ENCODE assay signal across 21 cellular contexts in genomic region chr3:178826437-178827010, GRCh38.
DNase-seq lines count a peak whose midpoint lies in the region; ATAC-seq and TF ChIP-seq lines count a peak whose summit lies in the region.
"Had no signal": no experiment of that assay in that cellular context is flagged by ENCODE, and none has a peak within 500 bp of the region (broad histone marks: within the 10 kb centered on the region; RNA-seq: fewer than 3 reads in every experiment).

No MANE protein-coding gene starts in this region.

- H4K12ac ChIP-seq in trophoblast cell (ENCODE audit: low read depth, low read length), result no peak overlapping the region

- CTCF ChIA-PET in MCF 10A (lab: Yijun Ruan, JAX), result interaction anchor here (1.0 to 1.8 kb wide), 3 partner anchors 8 to 33 kb away, joined by 4 read pairs; no protein-coding TSS in a partner anchor

- no peak overlapping the region for H2BK12ac ChIP-seq in trophoblast cell (ENCODE audit: low read length)

- no peaks in the 10 kb centered on the region for H3K27me3 Mint-ChIP-seq in MCF 10A (ENCODE audit: insufficient read depth, unreplicated experiment)
- H3K27me3 Mint-ChIP-seq: activated naive CD8-positive, alpha-beta T cell treated with anti-CD3 and anti-CD28 coated beads, Interleukin-2, amount 10 ng/mL, durations not matched to agents 7 days and 5 days; brain had no signal

- no CpG with 5 or more reads among the region's 3 CpGs for WGBS in trophoblast cell (ENCODE audit: extremely low coverage, insufficient coverage, insufficient read length)

- H2AFZ ChIP-seq in osteoblast (ENCODE audit: low read length) (peak overlapping the region; percentile 13), trophoblast cell (ENCODE audit: insufficient read depth, low read length, poor library complexity) (no peak overlapping the region)

- intact Hi-C loops in left ventricle myocardium superior (cut with micrococcal nuclease) (no loop called here), cardiac septum (cut with DNase I) (no loop called here), MCF 10A (cut with micrococcal nuclease) (no loop called here)

- ATAC-seq in left ventricle myocardium superior (peak; percentile 27), GM21786 (IDR thresholded peaks at IDR 0.05; ENCODE audit: unreplicated experiment) (peak; percentile 49), HG03432 (IDR thresholded peaks at IDR 0.05; ENCODE audit: unreplicated experiment) (peak; percentile 75), GM18519 (IDR thresholded peaks at IDR 0.05; ENCODE audit: low FRiP score, unreplicated experiment) (no peak)
- ATAC-seq: natural killer cell; sciatic nerve; stimulated activated effector memory CD8-positive, alpha-beta T cell treated with anti-CD3 and anti-CD28 coated beads, Interleukin-12 subunit alpha, Interleukin-12 subunit beta, amount 100 ng/mL, for 72 hours had no signal

- POLR2A ChIA-PET in MCF 10A (lab: Yijun Ruan, JAX), result no interaction called here

- no peak overlapping the region for H2AK5ac ChIP-seq in trophoblast cell (ENCODE audit: low read length)

- no TSS peak for BruUV-seq in MCF 10A (replicated peaks; lab: Mats Ljungman, UMichigan)

- H4K20me1 ChIP-seq in osteoblast (ENCODE audit: insufficient read depth, low read length), result no peaks in the 10 kb centered on the region
- H4K20me1 ChIP-seq: BLaER1 had no signal

- H3K79me2 ChIP-seq in osteoblast (ENCODE audit: insufficient read depth, low read length) (no peaks in the 10 kb centered on the region), trophoblast cell (ENCODE audit: control insufficient read depth, insufficient read depth, low read length, poor library complexity) (no peaks in the 10 kb centered on the region)

- no peak overlapping the region for H3K4me2 ChIP-seq in osteoblast (ENCODE audit: insufficient read depth, low read length)
- no peak overlapping the region for H3K4me2 ChIP-seq in trophoblast cell (ENCODE audit: low read length)
- H3K4me2 ChIP-seq: BLaER1 had no signal

- H3K27me3 ChIP-seq in osteoblast (ENCODE audit: insufficient read depth, low read length), result no peaks in the 10 kb centered on the region
- H3K27me3 ChIP-seq in trophoblast cell (ENCODE audit: insufficient read depth, low read length), result no peaks in the 10 kb centered on the region
- H3K27me3 ChIP-seq: BLaER1 had no signal

- H3K4me1 Mint-ChIP-seq in MCF 10A (ENCODE audit: insufficient read depth, unreplicated experiment), result no peaks in the 10 kb centered on the region
- H3K4me1 Mint-ChIP-seq: activated naive CD8-positive, alpha-beta T cell treated with anti-CD3 and anti-CD28 coated beads, Interleukin-2, amount 10 ng/mL, durations not matched to agents 7 days and 5 days; natural killer cell; stimulated activated effector memory CD8-positive, alpha-beta T cell treated with anti-CD3 and anti-CD28 coated beads, Interleukin-12 subunit alpha, Interleukin-12 subunit beta, amount 100 ng/mL, for 72 hours had no signal

- H3K4me3 Mint-ChIP-seq in MCF 10A (ENCODE audit: unreplicated experiment), result no peak overlapping the region
- H3K4me3 Mint-ChIP-seq: activated naive CD8-positive, alpha-beta T cell treated with anti-CD3 and anti-CD28 coated beads, Interleukin-2, amount 10 ng/mL, durations not matched to agents 7 days and 5 days; brain; natural killer cell; stimulated activated effector memory CD8-positive, alpha-beta T cell treated with anti-CD3 and anti-CD28 coated beads, Interleukin-12 subunit alpha, Interleukin-12 subunit beta, amount 100 ng/mL, for 72 hours had no signal

- no peaks in the 10 kb centered on the region for H3K9me3 ChIP-seq in osteoblast (ENCODE audit: low read depth, low read length)
- no peaks in the 10 kb centered on the region for H3K9me3 ChIP-seq in trophoblast cell (ENCODE audit: insufficient read depth, low read depth, low read length)
- H3K9me3 ChIP-seq: BLaER1 had no signal

- H3K23ac ChIP-seq in trophoblast cell (ENCODE audit: low read length), result no peak overlapping the region

- H3K4me1 ChIP-seq in osteoblast (ENCODE audit: insufficient read depth, low read length), result no peaks in the 10 kb centered on the region
- no peaks in the 10 kb centered on the region for H3K4me1 ChIP-seq in trophoblast cell (ENCODE audit: control insufficient read depth in 1 of 2, insufficient read depth in 2 of 2, low read length in 2 of 2)
- H3K4me1 ChIP-seq: BLaER1 had no signal

- H3K36me3 Mint-ChIP-seq in MCF 10A (ENCODE audit: insufficient read depth, unreplicated experiment), result no peaks in the 10 kb centered on the region
- H3K36me3 Mint-ChIP-seq: activated naive CD8-positive, alpha-beta T cell treated with anti-CD3 and anti-CD28 coated beads, Interleukin-2, amount 10 ng/mL, durations not matched to agents 7 days and 5 days; natural killer cell; stimulated activated effector memory CD8-positive, alpha-beta T cell treated with anti-CD3 and anti-CD28 coated beads, Interleukin-12 subunit alpha, Interleukin-12 subunit beta, amount 100 ng/mL, for 72 hours had no signal

- H2BK120ac ChIP-seq in trophoblast cell (ENCODE audit: insufficient read depth, low read length, poor library complexity), result no peak overlapping the region

- no peak for DNase-seq in left ventricle myocardium superior
- no peak for DNase-seq in cardiac septum (ENCODE audit: low spot score)
- DNase-seq in osteoblast (ENCODE audit: insufficient read length, low spot score, missing footprints), result no peak
- DNase-seq in MCF 10A (ENCODE audit: unreplicated experiment), result no peak
- no peak for DNase-seq in trophoblast cell
- DNase-seq: activated CD4-positive, alpha-beta T cell treated with anti-CD3 and anti-CD28 coated beads for 4 hours; activated naive CD8-positive, alpha-beta T cell treated with anti-CD3 and anti-CD28 coated beads, Interleukin-2, amount 10 ng/mL, durations not matched to agents 7 days and 5 days; cortex of kidney; IMR-90; natural killer cell; NCI-H1417 treated with DMSO at 0.1 percent for 48 hours; NCI-H526 treated with DMSO at 0.1 percent for 48 hours; posterior cingulate gyrus; T-helper 1 cell had no signal

- no peak overlapping the region for H3K9ac ChIP-seq in trophoblast cell (ENCODE audit: low read length)
- H3K9ac ChIP-seq: BLaER1 had no signal

- no peak overlapping the region for H3K27ac Mint-ChIP-seq in MCF 10A (ENCODE audit: low read depth, unreplicated experiment)
- H3K27ac Mint-ChIP-seq: activated naive CD8-positive, alpha-beta T cell treated with anti-CD3 and anti-CD28 coated beads, Interleukin-2, amount 10 ng/mL, durations not matched to agents 7 days and 5 days; natural killer cell; stimulated activated effector memory CD8-positive, alpha-beta T cell treated with anti-CD3 and anti-CD28 coated beads, Interleukin-12 subunit alpha, Interleukin-12 subunit beta, amount 100 ng/mL, for 72 hours had no signal

- H2BK5ac ChIP-seq in trophoblast cell (ENCODE audit: low read depth, low read length, poor library complexity), result no peak overlapping the region

- no peaks in the 10 kb centered on the region for H3K36me3 ChIP-seq in osteoblast (ENCODE audit: insufficient read depth, low read length)
- H3K36me3 ChIP-seq in trophoblast cell (ENCODE audit: control insufficient read depth in 1 of 2, insufficient read depth in 2 of 2, low read length in 2 of 2), result no peaks in the 10 kb centered on the region
- H3K36me3 ChIP-seq: BLaER1 had no signal

- H4K8ac ChIP-seq in trophoblast cell (ENCODE audit: low read depth, low read length), result no peak overlapping the region

- H3K4ac ChIP-seq in trophoblast cell (ENCODE audit: low read depth, low read length), result no peak overlapping the region

- H4K91ac ChIP-seq in trophoblast cell (ENCODE audit: low read depth, low read length), result no peak overlapping the region

- H3K4me3 ChIP-seq in osteoblast (ENCODE audit: insufficient read depth, low read length) (no peak overlapping the region), trophoblast cell (ENCODE audit: low read depth, low read length) (no peak overlapping the region)
- H3K4me3 ChIP-seq: BLaER1 had no signal

- no peak overlapping the region for H3K18ac ChIP-seq in trophoblast cell (ENCODE audit: low read length)

- H3K27ac ChIP-seq in osteoblast (ENCODE audit: low read depth, low read length) (no peak overlapping the region), trophoblast cell (ENCODE audit: low read depth, low read length) (no peak overlapping the region)
- H3K27ac ChIP-seq: BLaER1 had no signal

- no peaks in the 10 kb centered on the region for H3K9me3 Mint-ChIP-seq in MCF 10A (ENCODE audit: unreplicated experiment)
- H3K9me3 Mint-ChIP-seq: activated naive CD8-positive, alpha-beta T cell treated with anti-CD3 and anti-CD28 coated beads, Interleukin-2, amount 10 ng/mL, durations not matched to agents 7 days and 5 days had no signal

- TF ChIP-seq CTCF in osteoblast (IDR thresholded peaks at IDR 0.05; ENCODE audit: extremely low read depth, low read depth, low read length) (no peak), MCF 10A (IDR thresholded peaks at IDR 0.05; ENCODE audit: unreplicated experiment) (no peak)

- no peak overlapping the region for H3K14ac ChIP-seq in trophoblast cell (ENCODE audit: low read length)

- H3K79me1 ChIP-seq in trophoblast cell (ENCODE audit: low read length), result no peaks in the 10 kb centered on the region
